ENCODE assay signal across 12 cellular contexts in the genomic region with DNA sequence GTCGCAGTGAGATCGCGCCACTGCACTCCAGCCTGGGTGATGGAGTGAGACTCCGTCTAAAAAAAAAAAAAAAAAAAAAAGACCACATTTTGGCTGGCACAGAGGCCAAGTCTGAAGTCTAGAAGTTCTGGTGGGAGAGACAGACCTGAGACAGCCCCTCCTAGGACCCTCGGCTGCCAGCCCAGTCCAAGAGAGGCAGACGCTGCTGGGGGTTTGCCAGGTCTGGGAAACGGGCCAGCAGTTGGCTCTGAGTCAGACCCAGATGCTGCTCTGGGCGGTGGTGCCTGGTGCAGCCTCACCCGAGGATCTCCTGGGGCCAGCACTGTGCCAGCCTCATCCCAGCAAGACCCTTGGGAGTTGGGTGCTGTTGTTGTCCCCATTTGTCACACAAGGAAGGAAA. TPM values are rescaled to one million over a fixed set of nuclear protein-coding genes. Genes with fewer than 3 reads are reported as not detected.
DNase-seq lines count a peak whose midpoint lies in the region; ATAC-seq, FAIRE-seq and TF ChIP-seq lines count a peak whose summit lies in the region.
"Had no signal": no experiment of that assay in that cellular context is flagged by ENCODE, and none has a peak within 500 bp of the region (broad histone marks: within the 10 kb centered on the region; RNA-seq: fewer than 3 reads in every experiment).

No MANE protein-coding gene starts in this region.

- peak; percentile 81 for DNase-seq in Right ventricle myocardium superior
- no peak for DNase-seq in right atrium auricular region (ENCODE audit: low spot score)
- DNase-seq in astrocyte (ENCODE audit: low read depth) = peak; percentile 22
- DNase-seq in iris pigment epithelial cell (ENCODE audit: low read depth) = peak; percentile 73
- DNase-seq in aorta = peak; percentile 64 to 88
- DNase-seq in NAMALWA (ENCODE audit: low spot score) = no peak
- no peak for DNase-seq in NCI-H128 (lab: John Stamatoyannopoulos, UW; ENCODE audit: unreplicated experiment)
- DNase-seq: retina, T-helper 2 cell had no signal

- ATAC-seq in Right ventricle myocardium superior (ENCODE audit: poor library complexity) = peak; percentile 92
- ATAC-seq in aorta (ENCODE audit: low FRiP score) = no peak
- ATAC-seq in HG03521 (IDR thresholded peaks at IDR 0.05; ENCODE audit: unreplicated experiment) = no peak

- no peaks in the 10 kb centered on the region for H3K79me2 ChIP-seq in astrocyte (ENCODE audit: insufficient read depth, low read length)

- H3K36me3 ChIP-seq in right atrium auricular region (no peaks in the 10 kb centered on the region), astrocyte (ENCODE audit: insufficient read depth, low read length) (no peaks in the 10 kb centered on the region), aorta (ENCODE audit: control insufficient read depth in 1 of 2, insufficient read depth in 2 of 2, low read length in 1 of 2) (no peaks in the 10 kb centered on the region)
- H3K36me3 ChIP-seq: upper lobe of left lung had no signal

- H3K9me3 ChIP-seq in right atrium auricular region (no peaks in the 10 kb centered on the region), astrocyte (ENCODE audit: insufficient read depth, low read depth, low read length) (no peaks in the 10 kb centered on the region), aorta (ENCODE audit: control insufficient read depth, low read length) (no peaks in the 10 kb centered on the region)
- H3K9me3 ChIP-seq: upper lobe of left lung had no signal

- H3K4me2 ChIP-seq in astrocyte (ENCODE audit: low read length) = no peak overlapping the region

- H3K36me3 Mint-ChIP-seq in astrocyte (ENCODE audit: low read depth, unreplicated experiment) = peaks cover 3% of the 10 kb centered on the region

- H3K27me3 ChIP-seq in right atrium auricular region (no peaks in the 10 kb centered on the region), astrocyte (ENCODE audit: insufficient read depth, low read length) (no peaks in the 10 kb centered on the region), aorta (ENCODE audit: control insufficient read depth in 1 of 2, insufficient read depth in 2 of 2, low read length in 1 of 2) (no peaks in the 10 kb centered on the region)
- H3K27me3 ChIP-seq: upper lobe of left lung had no signal

- no peak overlapping the region for H3K9ac ChIP-seq in astrocyte (ENCODE audit: low read length)

- no peaks in the 10 kb centered on the region for H3K4me1 ChIP-seq in right atrium auricular region
- H3K4me1 ChIP-seq in astrocyte (ENCODE audit: insufficient read depth, low read length) = peaks cover 11% of the 10 kb centered on the region
- no peaks in the 10 kb centered on the region for H3K4me1 ChIP-seq in aorta (ENCODE audit: control insufficient read depth in 1 of 2, insufficient read depth in 2 of 2, low read length in 2 of 2)

- H3K9me3 Mint-ChIP-seq in astrocyte (ENCODE audit: unreplicated experiment) = no peaks in the 10 kb centered on the region

- WGBS in aorta, 2 donors = 1 to 5% methylated on average over 9 of the region's 9 CpGs

- H4K20me1 ChIP-seq in astrocyte (ENCODE audit: insufficient read depth, low read length) = no peaks in the 10 kb centered on the region

- no peak overlapping the region for H3K4me3 ChIP-seq in right atrium auricular region
- no peak overlapping the region for H3K4me3 ChIP-seq in astrocyte (ENCODE audit: insufficient read depth, low read depth, low read length)
- no peak overlapping the region for H3K4me3 ChIP-seq in aorta (ENCODE audit: low read length in 2 of 2)
- H3K4me3 ChIP-seq: upper lobe of left lung had no signal

- no peak overlapping the region for H3K4me3 Mint-ChIP-seq in astrocyte (ENCODE audit: unreplicated experiment)

- TF ChIP-seq CTCF in right atrium auricular region (IDR thresholded peaks at IDR 0.05) (no peak), astrocyte (IDR thresholded peaks at IDR 0.05; ENCODE audit: insufficient read depth, low read depth, low read length) (no peak)

- H3K27me3 Mint-ChIP-seq in astrocyte (ENCODE audit: low read depth, unreplicated experiment) = peaks cover 13% of the 10 kb centered on the region
- H3K27me3 Mint-ChIP-seq: B cell had no signal

- intact Hi-C loops in Right ventricle myocardium superior (cut with DNase I) (loop anchor here (5.0 kb wide), 1 partner anchor 50 kb away; no protein-coding TSS in a partner anchor), aorta (cut with DNase I) (no loop called here)

- H2AFZ ChIP-seq in astrocyte (ENCODE audit: low read depth, low read length) = no peak overlapping the region

- H3K4me1 Mint-ChIP-seq in astrocyte (ENCODE audit: low read depth, unreplicated experiment) = peaks cover 10% of the 10 kb centered on the region

- H3K27ac ChIP-seq in right atrium auricular region (no peak overlapping the region), astrocyte (ENCODE audit: low read depth, low read length) (no peak overlapping the region), aorta (ENCODE audit: low read depth in 1 of 2, low read length in 2 of 2) (no peak overlapping the region)
- H3K27ac ChIP-seq: upper lobe of left lung had no signal

- no peak overlapping the region for H3K27ac Mint-ChIP-seq in astrocyte (ENCODE audit: unreplicated experiment)

- FAIRE-seq in astrocyte (lab: Jason Lieb, UNC) = no peak

RNA-seq across cellular contexts. Expression of a gene that starts 5.8 kb away (rescaled TPM):
- 0.75 TPM for total RNA-seq in Right ventricle myocardium superior
- total RNA-seq in right atrium auricular region = 1 to 10 TPM in 1 of 2 donors, under 1 TPM in 1; 0.19 to 1.3 TPM
- total RNA-seq in astrocyte = 1.7 and 2.0 TPM in 2 replicates
- total RNA-seq in aorta = 1 to 10 TPM; 2.9 to 6.9 TPM
- 1 to 10 TPM; 1.5 to 1.6 TPM for polyA plus RNA-seq in aorta

RNA-seq across cellular contexts. Expression of a gene that starts 37.8 kb away (rescaled TPM):
- not detected for total RNA-seq in Right ventricle myocardium superior
- total RNA-seq in right atrium auricular region = not detected
- total RNA-seq in astrocyte = 0.36 TPM in 1 of 2 replicates, not detected in the other
- 1 to 10 TPM in 1 of 2 donors, under 1 TPM in 1; 0.42 to 1.9 TPM for total RNA-seq in aorta
- polyA plus RNA-seq in aorta = 1 to 10 TPM in 1 of 2 donors, not detected in 1; 4.5 TPM
- total RNA-seq: B cell had no signal

RNA-seq across cellular contexts. Expression of a gene that starts 37.8 kb away (rescaled TPM):
- total RNA-seq in Right ventricle myocardium superior (25.1 TPM), right atrium auricular region (10 to 100 TPM; 26.8 to 31.2 TPM), astrocyte (72.3 and 82.2 TPM in 2 replicates), aorta (10 to 100 TPM; 53.6 to 60.1 TPM)
- polyA plus RNA-seq in aorta = 10 to 100 TPM in 1 of 2 donors, 1 to 10 TPM in 1; 9.9 to 18.9 TPM

Comparison
In these comparisons a context has a peak if more than half of its experiments do, and no peak if none do; other contexts are left out.
1. DNase-seq: peak in Right ventricle myocardium superior (single experiment), astrocyte (single experiment), iris pigment epithelial cell (single experiment) and aorta (2 of 2); none in right atrium auricular region (single experiment), NAMALWA (single experiment) and NCI-H128 (single experiment).